In genomic region chr22:24339452-24339747, GRCh38 we compare ENCODE assay signal across 25 cellular contexts.
DNase-seq lines count a peak whose midpoint lies in the region; ATAC-seq and TF ChIP-seq lines count a peak whose summit lies in the region.
"Had no signal": no experiment of that assay in that cellular context is flagged by ENCODE, and none has a peak within 500 bp of the region (broad histone marks: within the 10 kb centered on the region; RNA-seq: fewer than 3 reads in every experiment).

No MANE protein-coding gene starts in this region.

- H3K27me3 ChIP-seq in GM23338 (ENCODE audit: insufficient read depth) (no peaks in the 10 kb centered on the region), IMR-90 (ENCODE audit: control insufficient read depth, insufficient read depth, low read length) (no peaks in the 10 kb centered on the region), fibroblast of lung (ENCODE audit: control insufficient read depth, insufficient read depth, low read length) (no peaks in the 10 kb centered on the region), neutrophil (no peaks in the 10 kb centered on the region), esophagus squamous epithelium (no peaks in the 10 kb centered on the region)
- H3K27me3 ChIP-seq: ascending aorta, spleen had no signal

- H3K27me3 Mint-ChIP-seq in GM23338 (ENCODE audit: insufficient read depth, low read depth, poor library complexity) = peaks cover 4% of the 10 kb centered on the region
- no peaks in the 10 kb centered on the region for H3K27me3 Mint-ChIP-seq in stimulated activated naive B cell treated with anti-CD40 and anti-IgM and Interleukin-4, amounts not matched to agents 10 μg/mL and 1 μg/mL and 100 μg/mL, for 72 hours
- H3K27me3 Mint-ChIP-seq: stimulated activated memory B cell treated with anti-CD40 and anti-IgM and Interleukin-4, amounts not matched to agents 10 μg/mL and 1 μg/mL and 100 μg/mL, for 72 hours had no signal

- H3K27ac Mint-ChIP-seq in GM23338 = peak overlapping the region; percentile 96
- H3K27ac Mint-ChIP-seq in stimulated activated naive B cell treated with anti-CD40 and anti-IgM and Interleukin-4, amounts not matched to agents 10 μg/mL and 1 μg/mL and 100 μg/mL, for 72 hours = no peak overlapping the region
- H3K27ac Mint-ChIP-seq: activated naive CD4-positive, alpha-beta T cell treated with anti-CD3 and anti-CD28 coated beads, Interleukin-2, amount 50 U/mL, for 72 hours; stimulated activated memory B cell treated with anti-CD40 and anti-IgM and Interleukin-4, amounts not matched to agents 10 μg/mL and 1 μg/mL and 100 μg/mL, for 72 hours had no signal

- TF ChIP-seq CTCF in GM23338 (conservative IDR thresholded peaks at IDR 0.05; ENCODE audit: low read depth in 2 of 2) = no peak
- TF ChIP-seq CTCF in IMR-90 (conservative IDR thresholded peaks at IDR 0.05; ENCODE audit: low read depth, low read length) = no peak
- TF ChIP-seq CTCF in fibroblast of lung (conservative IDR thresholded peaks at IDR 0.05 in 1 of 2, IDR thresholded peaks at IDR 0.05 in 1 of 2; ENCODE audit: low read depth in 1 of 2, low read length in 2 of 2) = no peak
- TF ChIP-seq CTCF in neutrophil (IDR thresholded peaks at IDR 0.05) = no peak
- no peak for TF ChIP-seq CTCF in esophagus squamous epithelium (IDR thresholded peaks at IDR 0.05)

- no peak overlapping the region for H2BK20ac ChIP-seq in IMR-90 (ENCODE audit: low read depth, low read length)

- no peaks in the 10 kb centered on the region for H3K79me2 ChIP-seq in GM23338 (replicated peaks; ENCODE audit: insufficient read depth)
- peaks cover 7% of the 10 kb centered on the region for H3K79me2 ChIP-seq in fibroblast of lung (ENCODE audit: control insufficient read depth, insufficient read depth, low read length)

- H2AK9ac ChIP-seq in IMR-90 (replicated peaks; ENCODE audit: low read depth, low read length, poor library complexity) = no peak overlapping the region

- CTCF ChIA-PET in IMR-90 (lab: Yijun Ruan, JAX) = no interaction called here

- WGBS in IMR-90 (ENCODE audit: extremely low coverage in 2 of 2, insufficient read length in 1 of 2), 2 experiments = no CpG with 5 or more reads among the region's 7 CpGs
- WGBS in esophagus squamous epithelium, 2 donors = 88 to 99% methylated on average over 6 to 7 of the region's 7 CpGs

- no peaks in the 10 kb centered on the region for H3K9me3 ChIP-seq in IMR-90 (ENCODE audit: control insufficient read depth, insufficient read depth, low read length)
- no peaks in the 10 kb centered on the region for H3K9me3 ChIP-seq in fibroblast of lung (ENCODE audit: control insufficient read depth, insufficient read depth, low read depth, low read length)
- no peaks in the 10 kb centered on the region for H3K9me3 ChIP-seq in neutrophil
- H3K9me3 ChIP-seq in esophagus squamous epithelium = no peaks in the 10 kb centered on the region
- H3K9me3 ChIP-seq: ascending aorta, HAP-1, spleen had no signal

- no peak overlapping the region for H2BK5ac ChIP-seq in IMR-90 (ENCODE audit: low read depth, low read length, poor library complexity, severe bottlenecking)

- H3K9me3 Mint-ChIP-seq in GM23338 = no peaks in the 10 kb centered on the region
- H3K9me3 Mint-ChIP-seq in stimulated activated naive B cell treated with anti-CD40 and anti-IgM and Interleukin-4, amounts not matched to agents 10 μg/mL and 1 μg/mL and 100 μg/mL, for 72 hours = no peaks in the 10 kb centered on the region
- H3K9me3 Mint-ChIP-seq: activated naive CD4-positive, alpha-beta T cell treated with anti-CD3 and anti-CD28 coated beads, Interleukin-2, amount 50 U/mL, for 72 hours; stimulated activated memory B cell treated with anti-CD40 and anti-IgM and Interleukin-4, amounts not matched to agents 10 μg/mL and 1 μg/mL and 100 μg/mL, for 72 hours had no signal

- dilution Hi-C loops in IMR-90 (cut with HindIII; ENCODE audit: low sequenced_read_pairs, unreplicated experiment) = no loop called here

- H3K14ac ChIP-seq in IMR-90 (replicated peaks; ENCODE audit: low read depth, low read length) = no peak overlapping the region

- H3K27ac ChIP-seq in GM23338 (ENCODE audit: low read depth) (peak overlapping the region; percentile 68), IMR-90 (ENCODE audit: insufficient read depth, low read length) (no peak overlapping the region), fibroblast of lung (ENCODE audit: insufficient read depth, low read length) (no peak overlapping the region), neutrophil (peak overlapping the region; percentile 71), esophagus squamous epithelium (no peak overlapping the region)
- H3K27ac ChIP-seq: ascending aorta, HL-60 had no signal

- H3K9me1 ChIP-seq in IMR-90 (ENCODE audit: insufficient read depth, low read length) = peaks cover 6% of the 10 kb centered on the region; the same call in 1 of the 2 replicates

- H2AK5ac ChIP-seq in IMR-90 (ENCODE audit: low read depth, low read length) = no peak overlapping the region

- BruUV-seq in IMR-90 (replicated peaks; lab: Mats Ljungman, UMichigan) = no TSS peak

- H3K23ac ChIP-seq in IMR-90 (ENCODE audit: low read depth, low read length) = no peak overlapping the region

- ATAC-seq in GM23338 = no peak
- no peak; the same call in 1 of the 2 replicates for ATAC-seq in IMR-90 (ENCODE audit: low read depth)
- ATAC-seq in stimulated activated naive B cell treated with anti-CD40 and anti-IgM and Interleukin-4, amounts not matched to agents 10 μg/mL and 1 μg/mL and 100 μg/mL, for 72 hours (replicated peaks) = no peak
- ATAC-seq: GM12878; stimulated activated memory B cell treated with anti-CD40 and anti-IgM and Interleukin-4, amounts not matched to agents 10 μg/mL and 1 μg/mL and 100 μg/mL, for 72 hours had no signal

- H4K91ac ChIP-seq in IMR-90 (ENCODE audit: insufficient read depth, low read depth, low read length) = no peak overlapping the region

- H4K8ac ChIP-seq in IMR-90 (ENCODE audit: low read depth in 2 of 2, low read length in 2 of 2) = no peak overlapping the region

- no peaks in the 10 kb centered on the region; the same call in 1 of the 2 replicates for H3F3A ChIP-seq in GM23338 (replicated peaks; ENCODE audit: low read depth)

- peak overlapping the region; percentile 23; the same call in 1 of the 2 replicates for H3K4me3 ChIP-seq in GM23338
- H3K4me3 ChIP-seq in IMR-90 (ENCODE audit: insufficient read depth, low read depth, low read length) = no peak overlapping the region
- no peak overlapping the region for H3K4me3 ChIP-seq in fibroblast of lung (replicated peaks in 1 of 4; ENCODE audit: control extremely low read depth in 1 of 4, insufficient read depth in 1 of 4, low read depth in 3 of 4, low read length in 4 of 4)
- no peak overlapping the region for H3K4me3 ChIP-seq in neutrophil (ENCODE audit: low read depth in 1 of 2, low read length in 1 of 2)
- no peak overlapping the region for H3K4me3 ChIP-seq in esophagus squamous epithelium
- H3K4me3 ChIP-seq: ascending aorta, GM12878, HAP-1, spleen had no signal

- H4K20me1 ChIP-seq in GM23338 (replicated peaks; ENCODE audit: insufficient read depth) (no peaks in the 10 kb centered on the region), IMR-90 (ENCODE audit: insufficient read depth, low read length) (no peaks in the 10 kb centered on the region), fibroblast of lung (ENCODE audit: control insufficient read depth, extremely low read depth, insufficient read depth, low read length) (peaks cover 1% of the 10 kb centered on the region)

- peaks cover 23 to 48% of the 10 kb centered on the region in 2 experiments for H3K79me1 ChIP-seq in IMR-90 (ENCODE audit: low read depth in 1 of 2, low read length in 2 of 2)

- peak overlapping the region; percentile 69 for H3K4me2 ChIP-seq in GM23338
- H3K4me2 ChIP-seq in IMR-90 (ENCODE audit: low read depth, low read length) = peak overlapping the region; percentile 54
- H3K4me2 ChIP-seq in fibroblast of lung (ENCODE audit: extremely low read depth, insufficient read depth, low read length) = peak overlapping the region; percentile 72

- intact Hi-C loops in IMR-90 (cut with micrococcal nuclease) (loop anchor here (5.0 kb wide), 1 partner anchor 38 kb away; no protein-coding TSS in a partner anchor), esophagus squamous epithelium (cut with DNase I) (no loop called here)

- H2AFZ ChIP-seq in GM23338 (no peak overlapping the region), IMR-90 (replicated peaks; ENCODE audit: low read length, poor library complexity) (no peak overlapping the region), fibroblast of lung (ENCODE audit: low read length) (no peak overlapping the region)

- H3K56ac ChIP-seq in IMR-90 (ENCODE audit: extremely low read depth, insufficient read depth, low read length) = no peak overlapping the region

- H2BK15ac ChIP-seq in IMR-90 (ENCODE audit: low read depth, low read length) = no peak overlapping the region

- TF ChIP-seq POLR2A in IMR-90 (IDR thresholded peaks at IDR 0.05; ENCODE audit: low read depth, low read length) (no peak), esophagus squamous epithelium (IDR thresholded peaks at IDR 0.05) (no peak)

- DNase-seq in GM23338 (ENCODE audit: low spot score) (no peak), IMR-90 (no peak), fibroblast of lung (ENCODE audit: low read depth in 2 of 2) (no peak), COLO668 (lab: John Stamatoyannopoulos, UW; ENCODE audit: unreplicated experiment) (no peak), esophagus squamous epithelium (lab: John Stamatoyannopoulos, UW) (no peak), glomerular visceral epithelial cell (ENCODE audit: extremely low spot score) (no peak)
- DNase-seq in stimulated activated naive B cell treated with anti-CD40 and anti-IgM and Interleukin-4, amounts not matched to agents 10 μg/mL and 1 μg/mL and 100 μg/mL, for 72 hours = no peak
- DNase-seq: activated CD4-positive, alpha-beta T cell treated with anti-CD3 and anti-CD28 coated beads, Interleukin-2, amount 50 U/mL, for 1 hour; Calu3; effector CD4-positive, alpha-beta T cell; hippocampal formation; kidney; NCI-H1105 treated with DMSO at 0.1 percent for 48 hours; NCI-H2029 treated with DMSO at 0.1 percent for 48 hours; NCI-H226; NCI-H774; spleen; stimulated activated CD4-positive, alpha-beta T cell treated with anti-CD3 and anti-CD28 coated beads, Interleukin-4, amount 100 ng/mL, for 1 hour had no signal

- no peak overlapping the region for H4K5ac ChIP-seq in IMR-90 (ENCODE audit: low read depth, low read length)

- H3K36me3 ChIP-seq in GM23338 (ENCODE audit: insufficient read depth) (peaks cover 4% of the 10 kb centered on the region; the same call in 1 of the 2 replicates), IMR-90 (ENCODE audit: control insufficient read depth, insufficient read depth, low read length) (peaks cover 31% of the 10 kb centered on the region), fibroblast of lung (ENCODE audit: control insufficient read depth, insufficient read depth, low read length) (peaks cover 8% of the 10 kb centered on the region), neutrophil (peaks cover 22% of the 10 kb centered on the region), esophagus squamous epithelium (peaks cover 3 to 99% (median 5%) of the 10 kb centered on the region in 3 donors)

- H3K18ac ChIP-seq in IMR-90 (ENCODE audit: low read depth, low read length) = no peak overlapping the region

- H3K4ac ChIP-seq in IMR-90 (ENCODE audit: low read depth, low read length) = no peak overlapping the region

- peaks cover 49% of the 10 kb centered on the region for H3K36me3 Mint-ChIP-seq in GM23338 (ENCODE audit: low read depth)
- H3K36me3 Mint-ChIP-seq in stimulated activated naive B cell treated with anti-CD40 and anti-IgM and Interleukin-4, amounts not matched to agents 10 μg/mL and 1 μg/mL and 100 μg/mL, for 72 hours = peaks cover 30 to 41% of the 10 kb centered on the region in 2 donors

- TF ChIP-seq RAD21 in IMR-90 (IDR thresholded peaks at IDR 0.05; ENCODE audit: low read length) = no peak

- in situ Hi-C loops in IMR-90 (cut with MboI; ENCODE audit: low sequenced_read_pairs) = no loop called here

- no peak overlapping the region for H3K4me3 Mint-ChIP-seq in GM23338
- no peak overlapping the region for H3K4me3 Mint-ChIP-seq in stimulated activated naive B cell treated with anti-CD40 and anti-IgM and Interleukin-4, amounts not matched to agents 10 μg/mL and 1 μg/mL and 100 μg/mL, for 72 hours
- H3K4me3 Mint-ChIP-seq: stimulated activated memory B cell treated with anti-CD40 and anti-IgM and Interleukin-4, amounts not matched to agents 10 μg/mL and 1 μg/mL and 100 μg/mL, for 72 hours had no signal

- no peak overlapping the region for H2BK120ac ChIP-seq in IMR-90 (ENCODE audit: low read depth, low read length)

- H3K4me1 Mint-ChIP-seq in GM23338 = peaks cover 48% of the 10 kb centered on the region
- H3K4me1 Mint-ChIP-seq in stimulated activated naive B cell treated with anti-CD40 and anti-IgM and Interleukin-4, amounts not matched to agents 10 μg/mL and 1 μg/mL and 100 μg/mL, for 72 hours = peaks cover 3 to 7% of the 10 kb centered on the region in 2 donors
- H3K4me1 Mint-ChIP-seq: stimulated activated memory B cell treated with anti-CD40 and anti-IgM and Interleukin-4, amounts not matched to agents 10 μg/mL and 1 μg/mL and 100 μg/mL, for 72 hours had no signal

- H3K9me2 ChIP-seq in GM23338 (ENCODE audit: insufficient read depth) = no peaks in the 10 kb centered on the region

- H3K9ac ChIP-seq in IMR-90 (ENCODE audit: low read depth, low read length) = no peak overlapping the region
- no peak overlapping the region for H3K9ac ChIP-seq in fibroblast of lung (ENCODE audit: insufficient read depth, low read length)

- H3K4me1 ChIP-seq in GM23338 (ENCODE audit: insufficient read depth) (peaks cover 34% of the 10 kb centered on the region), IMR-90 (ENCODE audit: control insufficient read depth, insufficient read depth, low read length) (peaks cover 3% of the 10 kb centered on the region; the same call in 1 of the 2 replicates), fibroblast of lung (ENCODE audit: control insufficient read depth, extremely low read depth, insufficient read depth, low read length) (peaks cover 7% of the 10 kb centered on the region), neutrophil (ENCODE audit: control insufficient read depth in 1 of 2, insufficient read depth in 1 of 2, low read depth in 1 of 2, low read length in 1 of 2) (peaks cover 48 to 49% of the 10 kb centered on the region in 2 experiments), esophagus squamous epithelium (no peaks in the 10 kb centered on the region)
- H3K4me1 ChIP-seq: ascending aorta, HAP-1 had no signal

- POLR2A ChIA-PET in IMR-90 (lab: Charles Lee; ENCODE audit: unreplicated experiment) = no interaction called here

Comparison
In these comparisons a context has a peak if more than half of its experiments do, and no peak if none do; other contexts are left out.
1. H3K27ac ChIP-seq: peak in GM23338 (single experiment) and neutrophil (single experiment); none in IMR-90 (single experiment), fibroblast of lung (single experiment) and esophagus squamous epithelium (0 of 4).
2. Peak in every context shown above with its lines, with median percentiles within 50 percentile points of each other: H3K4me2 ChIP-seq.